Comparison of ENCODE assay signal across 13 cellular contexts in genomic region chr20:50762045-50762422, GRCh38. TPM values are rescaled to one million over a fixed set of nuclear protein-coding genes. Genes with fewer than 3 reads are reported as not detected.
DNase-seq lines count a peak whose midpoint lies in the region; ATAC-seq, FAIRE-seq and TF ChIP-seq lines count a peak whose summit lies in the region.
"Had no signal": no experiment of that assay in that cellular context is flagged by ENCODE, and none has a peak within 500 bp of the region (broad histone marks: within the 10 kb centered on the region; RNA-seq: fewer than 3 reads in every experiment).

No MANE protein-coding gene starts in this region.

- CTCF ChIA-PET in SK-N-SH (lab: Yijun Ruan, JAX), result interaction anchor here (1.1 to 3.4 kb wide), 2 partner anchors 12 to 99 kb away, joined by 3 to 14 read pairs; no protein-coding TSS in a partner anchor

- no peaks in the 10 kb centered on the region for H3K27me3 ChIP-seq in SK-N-SH (ENCODE audit: insufficient read depth)
- H3K27me3 ChIP-seq in ectodermal cell (ENCODE audit: control insufficient read depth, insufficient read depth, low read length, poor library complexity, severe bottlenecking), result no peaks in the 10 kb centered on the region

- H3K9ac ChIP-seq in SK-N-SH, result peak overlapping the region; percentile 53; the same call in 1 of the 2 replicates

- peak overlapping the region; percentile 22 for H3K4me2 ChIP-seq in SK-N-SH

- TF ChIP-seq CTCF in SK-N-SH (IDR thresholded peaks at IDR 0.05), result no peak

- H4K20me1 ChIP-seq in SK-N-SH (ENCODE audit: insufficient read depth), result no peaks in the 10 kb centered on the region

- H3K9me3 ChIP-seq in SK-N-SH (no peaks in the 10 kb centered on the region), ectodermal cell (ENCODE audit: control insufficient read depth, low read length) (no peaks in the 10 kb centered on the region), mesodermal cell (ENCODE audit: control insufficient read depth, low read length) (no peaks in the 10 kb centered on the region)

- H2AFZ ChIP-seq in SK-N-SH (ENCODE audit: low read depth), result no peak overlapping the region

- WGBS in SK-N-SH (ENCODE audit: low lambda C conversion rate), result 50% methylated on average over 6 of the region's 6 CpGs
- 85 to 91% methylated on average over 6 of the region's 6 CpGs for WGBS in ectodermal cell, 2 experiments
- WGBS in mesodermal cell (ENCODE audit: insufficient coverage in 2 of 2), 2 experiments, result 91 to 98% methylated on average over 5 of the region's 6 CpGs
- 64% methylated on average over 6 of the region's 6 CpGs for WGBS in urinary bladder

- no peak for TF ChIP-seq RAD21 in SK-N-SH (IDR thresholded peaks at IDR 0.05; ENCODE audit: low read length)

- DNase-seq in SK-N-SH, result no peak
- no peak for DNase-seq in urothelium cell line (ENCODE audit: low spot score)
- DNase-seq in HCEC 1CT, result no peak
- DNase-seq in H4 (ENCODE audit: low spot score), result no peak
- DNase-seq: activated naive CD4-positive, alpha-beta T cell treated with Interleukin-2 at 50 U/mL for 16 hours; NCI-H1930; stimulated activated CD4-positive, alpha-beta T cell treated with anti-CD3 and anti-CD28 coated beads, Interleukin-12 subunit alpha, Interleukin-12 subunit beta, amount 100 ng/mL, for 4 hours; stimulated activated naive B cell treated with anti-CD40 and anti-IgM and Interleukin-4, amounts not matched to agents 10 μg/mL and 1 μg/mL and 100 μg/mL, for 72 hours had no signal

- FAIRE-seq in urothelium cell line (lab: Jason Lieb, UNC), result no peak

- POLR2A ChIA-PET in SK-N-SH (lab: Yijun Ruan, JAX), result interaction anchor here (0.7 kb wide), 1 partner anchor 661 kb away, joined by 4 read pairs; no protein-coding TSS in a partner anchor

- 0 out of 4 replicates have a peak, but pooled peaks of 1 of the 2 experiments have one; percentile 2 for TF ChIP-seq EP300 in SK-N-SH (IDR thresholded peaks at IDR 0.05; ENCODE audit: borderline replicate concordance in 1 of 2, low read depth in 1 of 2, low read length in 1 of 2)

- peaks cover 21% of the 10 kb centered on the region for H3F3A ChIP-seq in SK-N-SH (replicated peaks; ENCODE audit: insufficient read depth)

- H3K4me1 ChIP-seq in SK-N-SH (ENCODE audit: control insufficient read depth in 1 of 2, insufficient read depth in 2 of 2, low read depth in 1 of 2, low read length in 1 of 2) (peaks cover 10 to 30% of the 10 kb centered on the region in 2 experiments; a peak in 3 of 4 replicates), ectodermal cell (ENCODE audit: control insufficient read depth, insufficient read depth, low read length) (peaks cover 2% of the 10 kb centered on the region), mesodermal cell (ENCODE audit: control insufficient read depth, insufficient read depth, low read length, poor library complexity, severe bottlenecking) (peaks cover 18% of the 10 kb centered on the region), urinary bladder (ENCODE audit: insufficient read depth) (no peaks in the 10 kb centered on the region)

- H3K4me3 ChIP-seq in SK-N-SH (ENCODE audit: low read depth in 2 of 2, low read length in 1 of 2) (peak overlapping the region in 1 of 2 experiments; percentile 0; a peak in 1 of 4 replicates), ectodermal cell (ENCODE audit: insufficient read depth, low read depth, low read length) (no peak overlapping the region), mesodermal cell (ENCODE audit: extremely low read depth, insufficient read depth, low read length, poor library complexity, severe bottlenecking) (no peak overlapping the region), urinary bladder (ENCODE audit: low read depth, low read length) (no peak overlapping the region)

- no peak; the same call in 2 of the 3 replicates for ATAC-seq in SK-N-SH treated with all-trans-retinoic acid at 6 μM for 48 hours
- ATAC-seq: activated CD4-positive, CD25-positive, alpha-beta regulatory T cell treated with anti-CD3 and anti-CD28 coated beads, Interleukin-2, amount 50 U/mL, for 24 hours; stimulated activated naive B cell treated with anti-CD40 and anti-IgM and Interleukin-4, amounts not matched to agents 10 μg/mL and 1 μg/mL and 100 μg/mL, for 72 hours had no signal

- H3K36me3 ChIP-seq in SK-N-SH (replicated peaks in 1 of 2; ENCODE audit: control insufficient read depth in 1 of 2, insufficient read depth in 2 of 2, low read length in 1 of 2), result no peaks in the 10 kb centered on the region
- H3K36me3 ChIP-seq in ectodermal cell (ENCODE audit: control insufficient read depth, insufficient read depth, low read length), result no peaks in the 10 kb centered on the region
- H3K36me3 ChIP-seq in mesodermal cell (ENCODE audit: control insufficient read depth, insufficient read depth, low read length), result no peaks in the 10 kb centered on the region
- no peaks in the 10 kb centered on the region for H3K36me3 ChIP-seq in urinary bladder (ENCODE audit: insufficient read depth)

- H3K79me2 ChIP-seq in SK-N-SH (ENCODE audit: insufficient read depth), result no peaks in the 10 kb centered on the region

- no peaks in the 10 kb centered on the region for H3K9me2 ChIP-seq in SK-N-SH

- H3K27ac ChIP-seq in SK-N-SH (ENCODE audit: low read depth in 2 of 2, low read length in 1 of 2) (peak overlapping the region; percentile 2 to 80; a peak in 2 of 4 replicates), ectodermal cell (ENCODE audit: insufficient read depth, low read depth, low read length, poor library complexity, severe bottlenecking) (peak overlapping the region; percentile 27), mesodermal cell (ENCODE audit: low read depth, low read length, severe bottlenecking) (peak overlapping the region; percentile 76), urinary bladder (ENCODE audit: low read depth) (peak overlapping the region; percentile 72)

TF ChIP-seq in SK-N-SH, 30 proteins besides CTCF, POLR2A, EP300 and RAD21 (continues in another document):
- TF ChIP-seq CHD2 (IDR thresholded peaks at IDR 0.05; ENCODE audit: low read length, partially characterized antibody), result no peak
- TF ChIP-seq PBX3 (IDR thresholded peaks at IDR 0.05), result no peak
- TF ChIP-seq GABPA (IDR thresholded peaks at IDR 0.05; ENCODE audit: low read depth), result no peak
- no peak for TF ChIP-seq MEF2A (IDR thresholded peaks at IDR 0.05; ENCODE audit: borderline replicate concordance, low read depth)

TF ChIP-seq in SK-N-SH treated with all-trans-retinoic acid at 6 μM for 48 hours, 23 proteins besides CTCF, POLR2A, EP300 and RAD21:
- TF ChIP-seq ESRRG (CRISPR knock-in tag; IDR thresholded peaks at IDR 0.05) (no peak), ARNTL (CRISPR knock-in tag; IDR thresholded peaks at IDR 0.05; ENCODE audit: borderline replicate concordance, low read depth) (no peak), ZNF565 (CRISPR knock-in tag; conservative IDR thresholded peaks at IDR 0.05; ENCODE audit: low read depth) (no peak), ZNF8 (CRISPR knock-in tag; IDR thresholded peaks at IDR 0.05) (no peak), CSRNP3 (CRISPR knock-in tag; IDR thresholded peaks at IDR 0.05) (no peak), POU6F1 (CRISPR knock-in tag; IDR thresholded peaks at IDR 0.05; ENCODE audit: borderline replicate concordance, low read depth) (no peak), PPARA (CRISPR knock-in tag; IDR thresholded peaks at IDR 0.05; ENCODE audit: borderline replicate concordance) (no peak), ZNF70 (CRISPR knock-in tag; IDR thresholded peaks at IDR 0.05) (no peak)

RNA-seq across cellular contexts. Expression of gene PARD6B, which starts 30.7 kb away (rescaled TPM):
- polyA plus RNA-seq in SK-N-SH (2012; rRNA removed), result 0.49 and 0.57 TPM in 2 replicates
- 0.56 and 0.60 TPM in 2 replicates for polyA plus RNA-seq in SK-N-SH (2012; cell fraction: cytosol; rRNA removed)
- 0.45 and 0.76 TPM in 2 replicates for polyA plus RNA-seq in SK-N-SH (2012; cell fraction: nucleus; rRNA removed)
- polyA plus RNA-seq in ectodermal cell (2013, experiment 1 of 4), result 19.1 TPM
- 22.5 TPM for polyA plus RNA-seq in ectodermal cell (2013, experiment 2 of 4)
- 9.5 TPM for polyA plus RNA-seq in ectodermal cell (2013, experiment 3 of 4)
- 10.8 TPM for polyA plus RNA-seq in ectodermal cell (2013, experiment 4 of 4)
- 4.7 TPM for polyA plus RNA-seq in mesodermal cell (2013, experiment 1 of 2)
- polyA plus RNA-seq in mesodermal cell (2013, experiment 2 of 2), result 5.9 TPM
- 11.7 TPM for total RNA-seq in urinary bladder
- 0.52 TPM for polyA plus RNA-seq in urinary bladder
- 1.6 and 3.3 TPM in 2 replicates for total RNA-seq in H4 (2014; rRNA removed; shearing (Covaris generic))

RNA-seq across cellular contexts. Expression of gene BCAS4, which starts 32.8 kb away (rescaled TPM):
- polyA plus RNA-seq in SK-N-SH (2012; rRNA removed) (23.3 and 43.8 TPM in 2 replicates), urinary bladder (9.2 TPM)
- 22.2 and 30.8 TPM in 2 replicates for polyA plus RNA-seq in SK-N-SH (2012; cell fraction: cytosol; rRNA removed)
- polyA plus RNA-seq in SK-N-SH (2012; cell fraction: nucleus; rRNA removed), result 17.8 and 20.9 TPM in 2 replicates
- polyA plus RNA-seq in ectodermal cell (2013, experiment 1 of 4), result 21.6 TPM
- polyA plus RNA-seq in ectodermal cell (2013, experiment 2 of 4), result 20.5 TPM
- polyA plus RNA-seq in ectodermal cell (2013, experiment 3 of 4), result 18.2 TPM
- 18.8 TPM for polyA plus RNA-seq in ectodermal cell (2013, experiment 4 of 4)
- polyA plus RNA-seq in mesodermal cell (2013, experiment 1 of 2), result 15.4 TPM
- 12.2 TPM for polyA plus RNA-seq in mesodermal cell (2013, experiment 2 of 2)
- total RNA-seq in urinary bladder, result 4.8 TPM
- total RNA-seq in H4 (2014; rRNA removed; shearing (Covaris generic)), result 7.5 and 11.1 TPM in 2 replicates
